ENCODE assay signal across 10 cellular contexts in genomic region chr17:63150994-63151464, GRCh38.
A peak's percentile ranks its signal among the peaks of the same experiment; 100 is the strongest.
DNase-seq lines count a peak whose midpoint lies in the region; ATAC-seq and TF ChIP-seq lines count a peak whose summit lies in the region.
"Had no signal": no experiment of that assay in that cellular context is flagged by ENCODE, and none has a peak within 500 bp of the region (broad histone marks: within the 10 kb centered on the region; RNA-seq: fewer than 3 reads in every experiment).

No MANE protein-coding gene starts in this region.

- H3K18ac ChIP-seq in mesendoderm (ENCODE audit: low read length), result no peak overlapping the region

- H3K36me3 ChIP-seq in mesendoderm (ENCODE audit: control insufficient read depth, insufficient read depth, low read length) (no peaks in the 10 kb centered on the region), brain microvascular endothelial cell (replicated peaks) (no peaks in the 10 kb centered on the region)

- DNase-seq in AG08395 (ENCODE audit: low spot score), result peak; percentile 28
- DNase-seq in NCI-H1694 treated with DMSO at 0.1 percent for 48 hours (lab: John Stamatoyannopoulos, UW), result peak; percentile 91
- DNase-seq in astrocyte of the spinal cord (ENCODE audit: low read depth, low spot score), result peak; percentile 69
- DNase-seq in mesendoderm, result peak; percentile 18
- DNase-seq in Kasumi-1 (lab: John Stamatoyannopoulos, UW), result no peak
- DNase-seq in brain microvascular endothelial cell, result no peak
- DNase-seq in hippocampal formation (lab: John Stamatoyannopoulos, UW), result no peak
- DNase-seq: activated CD4-positive, alpha-beta memory T cell treated with anti-CD3 and anti-CD28 coated beads for 36 hours; Karpas-422 had no signal

- H2BK120ac ChIP-seq in mesendoderm (ENCODE audit: low read depth, low read length), result no peak overlapping the region

- H3K4ac ChIP-seq in mesendoderm (ENCODE audit: low read depth, low read length), result no peak overlapping the region

- H3K27ac ChIP-seq in mesendoderm (ENCODE audit: low read depth, low read length), result no peak overlapping the region
- H3K27ac ChIP-seq in brain microvascular endothelial cell, result no peak overlapping the region

- H4K5ac ChIP-seq in mesendoderm (ENCODE audit: low read length), result no peak overlapping the region

- no peak overlapping the region for H3K4me3 ChIP-seq in astrocyte of the spinal cord (ENCODE audit: low read depth, low read length)
- no peak overlapping the region for H3K4me3 ChIP-seq in mesendoderm (ENCODE audit: low read length)
- H3K4me3 ChIP-seq in brain microvascular endothelial cell (ENCODE audit: low read depth, low read length), result no peak overlapping the region

- H3K27me3 ChIP-seq in mesendoderm (ENCODE audit: insufficient read depth, low read length, poor library complexity) (no peaks in the 10 kb centered on the region), brain microvascular endothelial cell (replicated peaks) (no peaks in the 10 kb centered on the region)

- H3K4me1 ChIP-seq in mesendoderm (ENCODE audit: control insufficient read depth, low read depth, low read length), result peaks cover 3% of the 10 kb centered on the region

- no peak overlapping the region for H4K8ac ChIP-seq in mesendoderm (ENCODE audit: low read depth, low read length)

- H2BK5ac ChIP-seq in mesendoderm (ENCODE audit: low read length), result no peak overlapping the region

- no peak overlapping the region for H2BK15ac ChIP-seq in mesendoderm (replicated peaks; ENCODE audit: low read depth)

- no CpG with 5 or more reads among the region's 4 CpGs for WGBS in mesendoderm (ENCODE audit: extremely low coverage, insufficient coverage, low lambda C conversion rate)

- H3K56ac ChIP-seq in mesendoderm (ENCODE audit: low read length), result no peak overlapping the region

- in situ Hi-C loops in astrocyte of the spinal cord (cut with HindIII; ENCODE audit: low sequenced_read_pairs) (no loop called here), brain microvascular endothelial cell (cut with HindIII; ENCODE audit: low pct_ligation_motif_present, low sequenced_read_pairs) (no loop called here)

- no peak overlapping the region for H3K4me2 ChIP-seq in mesendoderm (ENCODE audit: low read length)

- ATAC-seq in HG03354 (IDR thresholded peaks at IDR 0.05; ENCODE audit: poor library complexity, severe bottlenecking, unreplicated experiment), result no peak

- H3K23ac ChIP-seq in mesendoderm (ENCODE audit: low read length), result no peak overlapping the region

- H3K9ac ChIP-seq in mesendoderm (ENCODE audit: low read length), result no peak overlapping the region

- H2AK5ac ChIP-seq in mesendoderm (ENCODE audit: low read length), result no peak overlapping the region

- no peaks in the 10 kb centered on the region for H3K79me1 ChIP-seq in mesendoderm (ENCODE audit: low read length)

- TF ChIP-seq CTCF in astrocyte of the spinal cord (IDR thresholded peaks at IDR 0.05; ENCODE audit: low read depth, low read length), result no peak
- TF ChIP-seq CTCF in brain microvascular endothelial cell (IDR thresholded peaks at IDR 0.05; ENCODE audit: low read depth, low read length, missing control alignments), result no peak

- H3K79me2 ChIP-seq in mesendoderm (ENCODE audit: control insufficient read depth, insufficient read depth, low read length), result no peaks in the 10 kb centered on the region

Comparison
In these comparisons a context has a peak if more than half of its experiments do, and no peak if none do; other contexts are left out.
1. DNase-seq: peak in AG08395 (single experiment), NCI-H1694 treated with DMSO at 0.1 percent for 48 hours (single experiment), astrocyte of the spinal cord (single experiment) and mesendoderm (single experiment); none in Kasumi-1 (0 of 2), brain microvascular endothelial cell (single experiment) and hippocampal formation (0 of 2).